1 cellular context compared by ENCODE assay signal in the genomic region with DNA sequence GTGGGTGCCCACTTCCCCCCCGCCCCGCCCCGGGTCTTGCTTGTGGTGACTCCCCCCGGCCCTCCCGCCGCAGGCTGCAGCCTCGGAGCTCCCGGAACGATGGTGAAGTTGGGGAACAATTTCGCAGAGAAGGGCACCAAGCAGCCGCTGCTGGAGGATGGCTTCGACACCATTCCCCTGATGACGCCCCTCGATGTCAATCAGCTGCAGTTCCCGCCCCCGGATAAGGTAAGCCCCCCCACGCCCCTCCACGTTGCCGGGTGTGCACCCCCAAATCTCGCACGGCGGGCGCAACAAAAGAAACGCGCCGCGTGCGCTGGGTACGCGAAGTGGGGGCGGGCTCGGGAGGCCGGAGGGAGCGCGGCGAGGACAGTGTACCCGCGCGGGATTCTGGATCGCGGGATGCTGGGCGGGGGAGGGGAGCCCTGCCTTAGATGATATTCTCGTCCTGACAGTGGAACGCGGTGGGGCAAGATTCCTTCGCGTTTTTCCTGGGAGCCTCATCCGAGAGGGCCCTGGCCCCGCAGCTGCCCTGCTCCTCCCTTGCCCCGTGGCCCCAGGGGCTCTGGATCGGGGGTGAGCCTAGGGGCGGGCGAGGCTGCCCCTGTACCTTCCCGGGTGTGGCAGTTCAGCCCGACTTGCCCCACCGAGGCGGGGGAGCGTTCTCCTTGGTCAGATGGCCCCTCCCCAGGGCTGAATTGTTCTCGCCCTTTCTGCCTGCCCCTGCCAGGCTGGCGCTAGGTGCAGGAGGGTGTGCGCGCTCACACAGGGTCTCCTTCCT.
TF ChIP-seq lines count a peak whose summit lies in the region.

No MANE protein-coding gene starts in this region.

TF ChIP-seq in IMR-90, 13 proteins besides CTCF, POLR2A, EP300 and RAD21 (continued from another document):
- TF ChIP-seq RCOR1 (IDR thresholded peaks at IDR 0.05; ENCODE audit: insufficient replicate concordance, low read length) (no peak), MAFK (IDR thresholded peaks at IDR 0.05; ENCODE audit: low read depth, low read length) (no peak), ELK1 (IDR thresholded peaks at IDR 0.05; ENCODE audit: borderline replicate concordance, low read depth, low read length) (no peak), MAZ (IDR thresholded peaks at IDR 0.05; ENCODE audit: borderline replicate concordance, low read depth, low read length) (no peak), RFX5 (IDR thresholded peaks at IDR 0.05; ENCODE audit: low read depth, low read length) (no peak), CEBPB (IDR thresholded peaks at IDR 0.05; ENCODE audit: low read depth, low read length) (no peak)
